2 cellular contexts compared by ENCODE assay signal in the genomic region with DNA sequence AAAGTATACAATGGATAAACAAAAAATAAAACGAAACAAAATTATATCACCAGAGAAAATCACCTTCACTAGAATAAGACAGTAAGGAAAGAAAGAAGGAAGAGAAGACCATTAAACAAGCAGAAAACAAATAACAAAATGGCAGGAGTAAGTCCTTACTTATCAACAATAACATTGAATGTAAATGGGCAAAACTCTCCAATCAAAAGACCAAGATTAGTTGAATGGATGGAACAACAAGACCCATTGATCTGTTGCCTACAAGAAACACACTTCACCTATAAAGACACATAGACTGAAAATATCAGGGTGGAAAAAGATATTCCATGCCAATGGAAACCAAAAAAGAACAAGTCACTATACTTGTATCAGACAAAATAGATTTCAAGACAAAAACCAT. TPM values are rescaled to one million over a fixed set of nuclear protein-coding genes. Genes with fewer than 3 reads are reported as not detected.
"Had no signal": no experiment of that assay in that cellular context is flagged by ENCODE, and none has a peak within 500 bp of the region (broad histone marks: within the 10 kb centered on the region; RNA-seq: fewer than 3 reads in every experiment).

No MANE protein-coding gene starts in this region.

RNA-seq across cellular contexts. Expression of a gene that starts 38.4 kb away (rescaled TPM):
- total RNA-seq: G401, GM12878 had no signal
